In genomic region chr19:46350029-46350757, GRCh38 we compare ENCODE assay signal across 8 cellular contexts. TPM values are rescaled to one million over a fixed set of nuclear protein-coding genes. Genes with fewer than 3 reads are reported as not detected.
DNase-seq lines count a peak whose midpoint lies in the region; ATAC-seq and TF ChIP-seq lines count a peak whose summit lies in the region.

No MANE protein-coding gene starts in this region.

- H3K9me3 ChIP-seq in mammary epithelial cell (replicated peaks; ENCODE audit: insufficient read depth, low read length) (no peaks in the 10 kb centered on the region), osteoblast (ENCODE audit: low read depth, low read length) (no peaks in the 10 kb centered on the region)

- H3K27ac ChIP-seq in mammary epithelial cell (ENCODE audit: insufficient read depth, low read depth, low read length) (peak overlapping the region; percentile 52), osteoblast (ENCODE audit: low read depth, low read length) (peak overlapping the region; percentile 76)

- CTCF ChIA-PET in mammary epithelial cell (lab: Charles Lee; ENCODE audit: low non-redundant PET): no interaction called here

- H3K9ac ChIP-seq in mammary epithelial cell (ENCODE audit: insufficient read depth, low read length): peak overlapping the region; percentile 15

- TF ChIP-seq CTCF in mammary epithelial cell (conservative IDR thresholded peaks at IDR 0.05 in 1 of 2, IDR thresholded peaks at IDR 0.05 in 1 of 2; ENCODE audit: extremely low read depth in 1 of 2, insufficient read depth in 1 of 2, low read depth in 1 of 2, low read length in 2 of 2) (no peak), osteoblast (IDR thresholded peaks at IDR 0.05; ENCODE audit: extremely low read depth, low read depth, low read length) (no peak)

- H3K4me2 ChIP-seq in mammary epithelial cell (ENCODE audit: insufficient read depth, low read depth, low read length): peak overlapping the region; percentile 68
- no peak overlapping the region for H3K4me2 ChIP-seq in osteoblast (ENCODE audit: insufficient read depth, low read length)

- H3K4me3 ChIP-seq in mammary epithelial cell (replicated peaks in 1 of 3; ENCODE audit: insufficient read depth in 1 of 3, low read depth in 2 of 3, low read length in 3 of 3): no peak overlapping the region
- H3K4me3 ChIP-seq in osteoblast (ENCODE audit: insufficient read depth, low read length): no peak overlapping the region

- DNase-seq in DMS79 treated with DMSO at 0.1 percent for 48 hours (lab: John Stamatoyannopoulos, UW) (peak; percentile 10), NCI-H2081 (lab: John Stamatoyannopoulos, UW) (peak; percentile 69 to 85), mammary epithelial cell (peak; percentile 21), osteoblast (ENCODE audit: insufficient read length, low spot score, missing footprints) (no peak), sciatic nerve (ENCODE audit: low spot score) (no peak), A172 (ENCODE audit: low spot score) (no peak)
- DNase-seq in effector CD8-positive, alpha-beta T cell (lab: John Stamatoyannopoulos, UW): no peak

- dilution Hi-C loops in mammary epithelial cell (cut with HindIII; ENCODE audit: low sequenced_read_pairs): no loop called here

- H3K36me3 ChIP-seq in mammary epithelial cell (ENCODE audit: insufficient read depth, low read length): peaks cover 3% of the 10 kb centered on the region
- peaks cover 18% of the 10 kb centered on the region for H3K36me3 ChIP-seq in osteoblast (ENCODE audit: insufficient read depth, low read length)

- in situ Hi-C loops in mammary epithelial cell (cut with MboI; ENCODE audit: low sequenced_read_pairs in 2 of 2): no loop called here

- H3K4me1 ChIP-seq in mammary epithelial cell (ENCODE audit: insufficient read depth, low read length): peaks cover 47% of the 10 kb centered on the region
- peaks cover 33% of the 10 kb centered on the region for H3K4me1 ChIP-seq in osteoblast (ENCODE audit: insufficient read depth, low read length)

- ATAC-seq in sciatic nerve: no peak
- ATAC-seq in HG02884 (IDR thresholded peaks at IDR 0.05; ENCODE audit: unreplicated experiment): no peak

- 22% methylated on average over 5 of the region's 8 CpGs for WGBS in mammary epithelial cell (ENCODE audit: low coverage, missing lambda C conversion rate)

- no peaks in the 10 kb centered on the region for H3K27me3 ChIP-seq in mammary epithelial cell (ENCODE audit: insufficient read depth, low read length)
- no peaks in the 10 kb centered on the region for H3K27me3 ChIP-seq in osteoblast (ENCODE audit: insufficient read depth, low read length)

- H4K20me1 ChIP-seq in mammary epithelial cell (ENCODE audit: insufficient read depth, low read length) (no peaks in the 10 kb centered on the region), osteoblast (ENCODE audit: insufficient read depth, low read length) (peaks cover 16% of the 10 kb centered on the region)

- H2AFZ ChIP-seq in mammary epithelial cell (ENCODE audit: low read depth, low read length): no peak overlapping the region
- no peak overlapping the region for H2AFZ ChIP-seq in osteoblast (ENCODE audit: low read length)

- H3K79me2 ChIP-seq in mammary epithelial cell (ENCODE audit: insufficient read depth, low read length) (peaks cover 80% of the 10 kb centered on the region), osteoblast (ENCODE audit: insufficient read depth, low read length) (peaks cover 72% of the 10 kb centered on the region)

- BruUV-seq in mammary epithelial cell (replicated peaks; lab: Mats Ljungman, UMichigan): no TSS peak

- intact Hi-C loops in mammary epithelial cell (cut with micrococcal nuclease): no loop called here
- intact Hi-C loops in sciatic nerve (cut with DNase I): no loop called here

RNA-seq across cellular contexts. Expression of gene PPP5C, which starts 3.3 kb away (rescaled TPM):
- 10 to 100 TPM; 49.0 to 69.7 TPM for total RNA-seq in mammary epithelial cell
- polyA plus RNA-seq in mammary epithelial cell: 116 TPM
- 245 TPM for polyA minus RNA-seq in mammary epithelial cell
- 34.8 and 36.6 TPM in 2 replicates for total RNA-seq in osteoblast
- total RNA-seq in sciatic nerve: 46.9 TPM
- 40.4 and 53.1 TPM in 2 replicates for total RNA-seq in A172 (2014; rRNA removed; shearing (Covaris generic))

RNA-seq across cellular contexts. Expression of gene HIF3A, which starts 53.4 kb away (rescaled TPM):
- not detected for total RNA-seq in mammary epithelial cell
- 0.05 TPM for polyA plus RNA-seq in mammary epithelial cell
- polyA minus RNA-seq in mammary epithelial cell: not detected
- total RNA-seq in osteoblast: not detected in 2 replicates
- total RNA-seq in sciatic nerve: 55.0 TPM
- total RNA-seq in A172 (2014; rRNA removed; shearing (Covaris generic)): not detected in 2 replicates

Comparison
In these comparisons a context has a peak if more than half of its experiments do, and no peak if none do; other contexts are left out.
1. DNase-seq: peak in DMS79 treated with DMSO at 0.1 percent for 48 hours (single experiment), NCI-H2081 (2 of 2) and mammary epithelial cell (single experiment); none in osteoblast (single experiment), sciatic nerve (single experiment), A172 (single experiment) and effector CD8-positive, alpha-beta T cell (single experiment).
2. RNA of gene HIF3A, which starts 53.4 kb away (total RNA-seq): 55.0 TPM in sciatic nerve (single experiment); not detected in mammary epithelial cell, not detected in osteoblast and not detected in A172; every median in the first group is over 10 times any median in the second.